Comparison of ENCODE assay signal across 10 cellular contexts in the genomic region with DNA sequence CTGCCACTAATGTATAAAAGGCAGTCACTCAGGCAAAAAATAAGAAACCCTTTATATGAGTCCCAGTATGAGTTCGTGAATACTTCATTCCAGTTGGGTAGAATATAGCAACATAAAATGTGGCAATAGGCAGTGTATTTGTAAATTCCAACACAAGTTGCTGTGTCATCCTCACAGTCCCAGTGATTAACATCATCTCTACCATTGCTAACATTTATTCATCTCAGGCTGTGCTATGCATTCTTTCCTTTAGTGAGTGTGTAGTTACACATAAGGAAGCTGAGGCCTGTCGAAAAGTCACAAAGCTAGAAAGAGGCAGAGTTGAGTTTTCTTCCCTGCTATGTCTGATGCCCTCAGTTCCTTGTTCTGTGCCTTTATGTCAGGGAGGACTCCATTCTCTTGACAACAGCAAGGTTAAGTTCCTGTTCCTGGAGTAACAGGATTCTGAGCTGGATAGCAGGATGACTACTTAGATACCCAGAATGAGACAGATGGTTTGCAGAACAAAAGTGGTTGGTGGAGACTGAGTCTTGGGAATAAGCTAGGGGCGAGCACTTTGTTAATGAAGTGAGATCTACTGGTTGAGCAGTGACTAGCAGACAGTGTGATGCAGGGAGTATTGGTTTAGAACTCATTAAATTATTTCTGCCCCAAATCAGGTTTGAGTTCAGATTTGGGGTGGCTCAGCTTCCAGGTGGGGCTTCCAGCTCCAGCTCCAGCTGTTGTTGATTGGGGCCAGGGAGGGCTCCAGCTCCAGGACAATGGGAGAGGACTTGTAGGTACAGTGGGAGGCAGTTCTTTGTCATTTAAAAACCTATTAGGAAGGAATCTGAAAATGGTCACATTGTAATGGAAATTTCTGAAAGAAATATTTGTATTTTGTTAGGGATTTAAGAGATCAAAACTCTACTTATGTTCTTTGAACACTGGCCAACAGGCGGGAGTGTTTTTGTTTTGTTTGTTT.
DNase-seq lines count a peak whose midpoint lies in the region; ATAC-seq and TF ChIP-seq lines count a peak whose summit lies in the region.
"Had no signal": no experiment of that assay in that cellular context is flagged by ENCODE, and none has a peak within 500 bp of the region (broad histone marks: within the 10 kb centered on the region; RNA-seq: fewer than 3 reads in every experiment).

No MANE protein-coding gene starts in this region.

- H3K9me3 ChIP-seq in HUES48 (ENCODE audit: control insufficient read depth, insufficient read depth, low read length) (no peaks in the 10 kb centered on the region), mammary epithelial cell (replicated peaks; ENCODE audit: insufficient read depth, low read length) (no peaks in the 10 kb centered on the region), WERI-Rb-1 (ENCODE audit: severe bottlenecking) (no peaks in the 10 kb centered on the region)

- H2AK5ac ChIP-seq in mesendoderm (ENCODE audit: low read length): peak overlapping the region; percentile 76

- no peak overlapping the region for H3K23ac ChIP-seq in mesendoderm (ENCODE audit: low read length)

- H4K20me1 ChIP-seq in mammary epithelial cell (ENCODE audit: insufficient read depth, low read length): no peaks in the 10 kb centered on the region

- H3K4me3 ChIP-seq in AG04449 (ENCODE audit: low read depth, low read length): no peak overlapping the region
- H3K4me3 ChIP-seq in HUES48 (ENCODE audit: low read depth, low read length): no peak overlapping the region
- no peak overlapping the region for H3K4me3 ChIP-seq in mammary epithelial cell (replicated peaks in 1 of 3; ENCODE audit: insufficient read depth in 1 of 3, low read depth in 2 of 3, low read length in 3 of 3)
- no peak overlapping the region for H3K4me3 ChIP-seq in mesendoderm (ENCODE audit: low read length)
- H3K4me3 ChIP-seq in WERI-Rb-1 (ENCODE audit: low read depth, low read length): no peak overlapping the region

- no peaks in the 10 kb centered on the region for H3K27me3 Mint-ChIP-seq in naive thymus-derived CD8-positive, alpha-beta T cell

- DNase-seq in AG04449 (ENCODE audit: low read depth, low spot score) (peak; percentile 89), mammary epithelial cell (peak; percentile 61), mesendoderm (peak; percentile 50), head of caudate nucleus (no peak), T1000 (lab: John Stamatoyannopoulos, UW) (no peak), WERI-Rb-1 (no peak)
- DNase-seq in naive thymus-derived CD8-positive, alpha-beta T cell: no peak
- DNase-seq: kidney glomerular epithelial cell, NCI-H510A treated with DMSO at 0.1 percent for 48 hours had no signal

- no peak overlapping the region for H3K4me2 ChIP-seq in mammary epithelial cell (ENCODE audit: insufficient read depth, low read depth, low read length)
- no peak overlapping the region for H3K4me2 ChIP-seq in mesendoderm (ENCODE audit: low read length)

- H3K9me3 Mint-ChIP-seq in naive thymus-derived CD8-positive, alpha-beta T cell: no peaks in the 10 kb centered on the region

- H3K36me3 ChIP-seq in HUES48 (ENCODE audit: control insufficient read depth, insufficient read depth, low read length): no peaks in the 10 kb centered on the region
- H3K36me3 ChIP-seq in mammary epithelial cell (ENCODE audit: insufficient read depth, low read length): no peaks in the 10 kb centered on the region
- no peaks in the 10 kb centered on the region for H3K36me3 ChIP-seq in mesendoderm (ENCODE audit: control insufficient read depth, insufficient read depth, low read length)
- no peaks in the 10 kb centered on the region for H3K36me3 ChIP-seq in WERI-Rb-1

- H3K27me3 ChIP-seq in HUES48 (ENCODE audit: control insufficient read depth, insufficient read depth, low read length): no peaks in the 10 kb centered on the region
- H3K27me3 ChIP-seq in mammary epithelial cell (ENCODE audit: insufficient read depth, low read length): no peaks in the 10 kb centered on the region
- H3K27me3 ChIP-seq in mesendoderm (ENCODE audit: insufficient read depth, low read length, poor library complexity): no peaks in the 10 kb centered on the region
- H3K27me3 ChIP-seq in WERI-Rb-1 (ENCODE audit: insufficient read depth, low read depth, severe bottlenecking): no peaks in the 10 kb centered on the region

- H3K27ac ChIP-seq in HUES48 (ENCODE audit: low read depth, low read length) (peak overlapping the region; percentile 86), mammary epithelial cell (ENCODE audit: insufficient read depth, low read depth, low read length) (peak overlapping the region; percentile 51), mesendoderm (ENCODE audit: low read depth, low read length) (peak overlapping the region; percentile 55), WERI-Rb-1 (no peak overlapping the region)

- POLR2A ChIA-PET in AG04449 (lab: Yijun Ruan, JAX): interaction anchor here (0.6 kb wide), 1 partner anchor 86 kb away, joined by 3 read pairs; no protein-coding TSS in a partner anchor
- POLR2A ChIA-PET in naive thymus-derived CD8-positive, alpha-beta T cell (lab: Charles Lee): no interaction called here

- peak overlapping the region; percentile 23 for H2BK15ac ChIP-seq in mesendoderm (replicated peaks; ENCODE audit: low read depth)

- peaks cover 0 to 7% (median 0%) of the 10 kb centered on the region in 3 donors for H3K36me3 Mint-ChIP-seq in naive thymus-derived CD8-positive, alpha-beta T cell

- in situ Hi-C loops in mammary epithelial cell (cut with MboI; ENCODE audit: low sequenced_read_pairs in 2 of 2): no loop called here

- H3K4me1 ChIP-seq in HUES48 (ENCODE audit: control insufficient read depth, insufficient read depth, low read length): peaks cover 75% of the 10 kb centered on the region
- H3K4me1 ChIP-seq in mammary epithelial cell (ENCODE audit: insufficient read depth, low read length): peaks cover 60% of the 10 kb centered on the region
- peaks cover 31% of the 10 kb centered on the region for H3K4me1 ChIP-seq in mesendoderm (ENCODE audit: control insufficient read depth, low read depth, low read length)

- H3K4me3 Mint-ChIP-seq in naive thymus-derived CD8-positive, alpha-beta T cell: no peak overlapping the region

- no peak for ATAC-seq in naive thymus-derived CD8-positive, alpha-beta T cell

- peak overlapping the region; percentile 52 for H3K56ac ChIP-seq in mesendoderm (ENCODE audit: low read length)

- H2AFZ ChIP-seq in mammary epithelial cell (ENCODE audit: low read depth, low read length): no peak overlapping the region

- H4K8ac ChIP-seq in mesendoderm (ENCODE audit: low read depth, low read length): no peak overlapping the region

- intact Hi-C loops in mammary epithelial cell (cut with micrococcal nuclease) (no loop called here), head of caudate nucleus (cut with DNase I) (no loop called here)

- H3K9ac ChIP-seq in HUES48 (ENCODE audit: low read depth, low read length) (no peak overlapping the region), mammary epithelial cell (ENCODE audit: insufficient read depth, low read length) (no peak overlapping the region), mesendoderm (ENCODE audit: low read length) (no peak overlapping the region)

- dilution Hi-C loops in mammary epithelial cell (cut with HindIII; ENCODE audit: low sequenced_read_pairs): no loop called here

- H2BK5ac ChIP-seq in mesendoderm (ENCODE audit: low read length): peak overlapping the region; percentile 83

- H3K79me2 ChIP-seq in mammary epithelial cell (ENCODE audit: insufficient read depth, low read length) (peaks cover 79% of the 10 kb centered on the region), mesendoderm (ENCODE audit: control insufficient read depth, insufficient read depth, low read length) (peaks cover 14% of the 10 kb centered on the region)

- no peak overlapping the region for H3K4ac ChIP-seq in mesendoderm (ENCODE audit: low read depth, low read length)

- peak overlapping the region; percentile 78 for H3K18ac ChIP-seq in mesendoderm (ENCODE audit: low read length)

- CTCF ChIA-PET in AG04449 (lab: Yijun Ruan, JAX): interaction anchor here (1.5 kb wide), 1 partner anchor 197 kb away, joined by 3 read pairs; no protein-coding TSS in a partner anchor
- CTCF ChIA-PET in mammary epithelial cell (lab: Charles Lee; ENCODE audit: low non-redundant PET): interaction anchor here (0.6 kb wide), 1 partner anchor 39 kb away, joined by 4 read pairs; no protein-coding TSS in a partner anchor

- peak overlapping the region; percentile 49 for H2BK120ac ChIP-seq in mesendoderm (ENCODE audit: low read depth, low read length)

- peak overlapping the region in 2 of 10 donors; percentile 27 to 54 for H3K27ac Mint-ChIP-seq in naive thymus-derived CD8-positive, alpha-beta T cell

- no peak overlapping the region for H4K5ac ChIP-seq in mesendoderm (ENCODE audit: low read length)

- no peak for TF ChIP-seq CTCF in AG04449 (IDR thresholded peaks at IDR 0.05; ENCODE audit: insufficient read depth, low read length, missing control alignments)
- TF ChIP-seq CTCF in mammary epithelial cell (conservative IDR thresholded peaks at IDR 0.05 in 1 of 2, IDR thresholded peaks at IDR 0.05 in 1 of 2; ENCODE audit: extremely low read depth in 1 of 2, insufficient read depth in 1 of 2, low read depth in 1 of 2, low read length in 2 of 2): no peak
- TF ChIP-seq CTCF in WERI-Rb-1 (IDR thresholded peaks at IDR 0.05; ENCODE audit: low read depth, low read length): no peak

- no TSS peak for BruUV-seq in mammary epithelial cell (replicated peaks; lab: Mats Ljungman, UMichigan)

- peaks cover 2% of the 10 kb centered on the region for H3K79me1 ChIP-seq in mesendoderm (ENCODE audit: low read length)

- peaks cover 24 to 79% (median 45%) of the 10 kb centered on the region in 4 donors for H3K4me1 Mint-ChIP-seq in naive thymus-derived CD8-positive, alpha-beta T cell

- 88% methylated on average over 4 of the region's 4 CpGs for WGBS in mammary epithelial cell (ENCODE audit: low coverage, missing lambda C conversion rate)
- WGBS in mesendoderm (ENCODE audit: extremely low coverage, insufficient coverage, low lambda C conversion rate): no CpG with 5 or more reads among the region's 4 CpGs

Comparison
In these comparisons a context has a peak if more than half of its experiments do, and no peak if none do; other contexts are left out.
1. DNase-seq: peak in AG04449 (single experiment), mammary epithelial cell (single experiment) and mesendoderm (single experiment); none in head of caudate nucleus (0 of 42), T1000 (single experiment), naive thymus-derived CD8-positive, alpha-beta T cell (0 of 10) and WERI-Rb-1 (single experiment).